15 cellular contexts compared by ENCODE assay signal in the genomic region with DNA sequence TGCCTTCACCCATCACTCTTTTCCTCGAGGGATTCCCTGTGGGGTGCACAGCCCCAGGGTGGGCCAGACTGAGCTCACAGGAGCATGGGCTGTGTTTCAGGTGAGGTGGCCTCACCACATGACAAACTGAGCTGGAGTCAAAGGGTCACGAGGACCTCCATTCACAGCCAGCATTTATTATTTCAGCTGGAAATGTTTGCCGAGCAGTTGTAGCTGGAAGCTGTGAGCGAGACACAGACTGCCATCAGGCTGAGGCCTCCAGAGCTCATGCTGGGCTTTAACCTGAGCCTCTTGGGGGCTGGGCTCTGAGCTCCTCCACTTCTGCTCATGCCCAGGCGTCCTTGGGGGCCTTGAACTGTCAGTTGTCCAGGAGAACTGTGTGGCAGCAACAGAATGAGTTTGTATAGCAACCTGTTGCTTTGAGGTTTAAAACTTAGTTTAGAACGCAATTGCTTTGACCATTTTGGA. TPM values are rescaled to one million over a fixed set of nuclear protein-coding genes. Genes with fewer than 3 reads are reported as not detected.
DNase-seq lines count a peak whose midpoint lies in the region; ATAC-seq, FAIRE-seq and TF ChIP-seq lines count a peak whose summit lies in the region.
"Had no signal": no experiment of that assay in that cellular context is flagged by ENCODE, and none has a peak within 500 bp of the region (broad histone marks: within the 10 kb centered on the region; RNA-seq: fewer than 3 reads in every experiment).

No MANE protein-coding gene starts in this region.

- H3K9ac ChIP-seq in HepG2 (ENCODE audit: insufficient read depth, low read depth, low read length), result peak overlapping the region; percentile 41

- no TSS peak for BruUV-seq in HepG2 (replicated peaks; lab: Mats Ljungman, UMichigan)

- peaks cover 96% of the 10 kb centered on the region for H3K4me1 ChIP-seq in HepG2 (ENCODE audit: insufficient read depth, low read length)
- H3K4me1 ChIP-seq in tibial nerve, result peaks cover 0 to 98% (median 57%) of the 10 kb centered on the region in 4 donors

- intact Hi-C loops in HepG2 (cut with micrococcal nuclease; ENCODE audit: unreplicated experiment), result loop anchor here (5.0 kb wide), 1 partner anchor 37 kb away; no protein-coding TSS in a partner anchor

- H3K27ac ChIP-seq in adipose tissue (ENCODE audit: low read depth, low read length), result peak overlapping the region; percentile 6
- H3K27ac ChIP-seq in HepG2 (ENCODE audit: extremely low read length, insufficient read depth, low read length), result peak overlapping the region; percentile 77
- peak overlapping the region in 3 of 4 donors; percentile 34 to 84 (median 75) for H3K27ac ChIP-seq in tibial nerve
- H3K27ac ChIP-seq: gastrocnemius medialis, neutrophil had no signal

- DNase-seq in NCI-H1092 treated with DMSO at 0.1 percent for 48 hours (lab: John Stamatoyannopoulos, UW), result peak; percentile 67
- DNase-seq in HepG2 (ENCODE audit: low spot score), result peak; percentile 84
- no peak for DNase-seq in tibial nerve (ENCODE audit: low spot score in 2 of 2)
- no peak for DNase-seq in pons (ENCODE audit: low spot score)
- DNase-seq: activated naive CD4-positive, alpha-beta T cell treated with anti-CD3 and anti-CD28 coated beads, Interleukin-2, amount 10 ng/mL, durations not matched to agents 7 days and 5 days; gastrocnemius medialis; GOT3; left colon; stimulated activated CD4-positive, alpha-beta T cell treated with anti-CD3 and anti-CD28 coated beads, Interleukin-1b, Interleukin-23, amount 100 ng/mL, for 48 hours; stimulated activated naive CD4-positive, alpha-beta T cell had no signal

- H2AFZ ChIP-seq in HepG2 (ENCODE audit: low read length), result no peak overlapping the region

- TF ChIP-seq EP300 in HepG2 (IDR thresholded peaks at IDR 0.05; ENCODE audit: low read depth in 2 of 2, low read length in 2 of 2) (no peak; a peak in 1 of 4 replicates), HepG2 (CRISPR knock-in tag; IDR thresholded peaks at IDR 0.05; ENCODE audit: borderline replicate concordance) (no peak), tibial nerve (IDR thresholded peaks at IDR 0.05) (no peak)

- no peak for TF ChIP-seq POLR2A in HepG2 (IDR thresholded peaks at IDR 0.05; ENCODE audit: insufficient read depth in 1 of 2, low read depth in 2 of 2, low read length in 2 of 2)
- TF ChIP-seq POLR2A in tibial nerve (IDR thresholded peaks at IDR 0.05), result no peak

- TF ChIP-seq RAD21 in HepG2 (CRISPR knock-in tag; IDR thresholded peaks at IDR 0.05), result 0 out of 2 replicates have a peak, but pooled peaks have one; percentile 12

- H4K20me1 ChIP-seq in HepG2 (ENCODE audit: insufficient read depth, low read length), result peaks cover 38% of the 10 kb centered on the region; the same call in 1 of the 2 replicates

- H3K4me2 ChIP-seq in HepG2 (ENCODE audit: low read depth, low read length), result peak overlapping the region; percentile 64

- peaks cover 2 to 6% of the 10 kb centered on the region in 2 experiments; a peak in 2 of 5 replicates for H3K36me3 ChIP-seq in HepG2 (replicated peaks in 1 of 2; ENCODE audit: control insufficient read depth in 1 of 2, insufficient read depth in 2 of 2, low read length in 2 of 2)
- no peaks in the 10 kb centered on the region for H3K36me3 ChIP-seq in tibial nerve
- H3K36me3 ChIP-seq: gastrocnemius medialis, neutrophil had no signal

- H3K9me3 ChIP-seq in HepG2 (ENCODE audit: low read length) (no peaks in the 10 kb centered on the region), tibial nerve (no peaks in the 10 kb centered on the region)
- H3K9me3 ChIP-seq: gastrocnemius medialis, neutrophil had no signal

- POLR2A ChIA-PET in HepG2 (lab: Yijun Ruan, JAX), result interaction anchor here (0.9 to 1.6 kb wide), 8 partner anchors 13 to 117 kb away, joined by 3 to 26 read pairs (median 5); no protein-coding TSS in a partner anchor

- peak overlapping the region in 1 of 3 experiments; percentile 36; a peak in 2 of 6 replicates for H3K4me3 ChIP-seq in HepG2 (replicated peaks in 1 of 3; ENCODE audit: insufficient read depth in 1 of 3, low read depth in 2 of 3, low read length in 3 of 3)
- no peak overlapping the region for H3K4me3 ChIP-seq in tibial nerve
- H3K4me3 ChIP-seq: gastrocnemius medialis had no signal

- H3K27me3 ChIP-seq in HepG2 (ENCODE audit: control insufficient read depth in 1 of 2, insufficient read depth in 2 of 2, low read length in 2 of 2) (no peaks in the 10 kb centered on the region), tibial nerve (no peaks in the 10 kb centered on the region)
- H3K27me3 ChIP-seq: gastrocnemius medialis, neutrophil had no signal

- FAIRE-seq in HepG2 (lab: Jason Lieb, UNC), result peak; percentile 76
- FAIRE-seq: HTR-8/SVneo had no signal

- TF ChIP-seq CTCF in HepG2 (CRISPR knock-in tag; IDR thresholded peaks at IDR 0.05) (no peak), tibial nerve (IDR thresholded peaks at IDR 0.05) (no peak)

- ATAC-seq in HepG2 (peak; percentile 83), GM18861 (IDR thresholded peaks at IDR 0.05; ENCODE audit: unreplicated experiment) (no peak), GM18870 (IDR thresholded peaks at IDR 0.05; ENCODE audit: unreplicated experiment) (no peak)
- ATAC-seq: gastrocnemius medialis, left colon had no signal

- in situ Hi-C loops in HepG2 (cut with HindIII; ENCODE audit: extremely low pct_ligation_motif_present, low pct_unique_long_range_greater_than_20kb), result no loop called here

- CTCF ChIA-PET in HepG2 (lab: Yijun Ruan, JAX; ENCODE audit: low intra/inter-chr PET ratio, low total read pairs), result no interaction called here

- H3K79me2 ChIP-seq in HepG2 (ENCODE audit: insufficient read depth, low read length), result peaks cover 96% of the 10 kb centered on the region

- 32 to 84% (median 84%) methylated on average over 6 of the region's 6 CpGs for WGBS in adipose tissue, 3 donors
- 7% methylated on average over 4 of the region's 6 CpGs for WGBS in HepG2 (ENCODE audit: low lambda C conversion rate)
- 41 to 67% methylated on average over 4 to 6 of the region's 6 CpGs for WGBS in tibial nerve, 2 donors

TF ChIP-seq in HepG2, 621 proteins besides CTCF, POLR2A, EP300 and RAD21 (continues in another document):
- TF ChIP-seq ZNF562 (CRISPR knock-in tag; IDR thresholded peaks at IDR 0.05; ENCODE audit: borderline replicate concordance), result no peak
- TF ChIP-seq, protein P1, sequence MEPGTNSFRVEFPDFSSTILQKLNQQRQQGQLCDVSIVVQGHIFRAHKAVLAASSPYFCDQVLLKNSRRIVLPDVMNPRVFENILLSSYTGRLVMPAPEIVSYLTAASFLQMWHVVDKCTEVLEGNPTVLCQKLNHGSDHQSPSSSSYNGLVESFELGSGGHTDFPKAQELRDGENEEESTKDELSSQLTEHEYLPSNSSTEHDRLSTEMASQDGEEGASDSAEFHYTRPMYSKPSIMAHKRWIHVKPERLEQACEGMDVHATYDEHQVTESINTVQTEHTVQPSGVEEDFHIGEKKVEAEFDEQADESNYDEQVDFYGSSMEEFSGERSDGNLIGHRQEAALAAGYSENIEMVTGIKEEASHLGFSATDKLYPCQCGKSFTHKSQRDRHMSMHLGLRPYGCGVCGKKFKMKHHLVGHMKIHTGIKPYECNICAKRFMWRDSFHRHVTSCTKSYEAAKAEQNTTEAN (CRISPR knock-in tag; conservative IDR thresholded peaks at IDR 0.05), result 0 out of 2 replicates have a peak, but pooled peaks have one; percentile 22
- TF ChIP-seq ZNF460 (CRISPR knock-in tag; IDR thresholded peaks at IDR 0.05; ENCODE audit: borderline replicate concordance), result no peak
- TF ChIP-seq ZNF329 (CRISPR knock-in tag; IDR thresholded peaks at IDR 0.05; ENCODE audit: low read depth), result no peak
- TF ChIP-seq ZNF20 (CRISPR knock-in tag; IDR thresholded peaks at IDR 0.05), result no peak
- TF ChIP-seq REPIN1 (CRISPR knock-in tag; IDR thresholded peaks at IDR 0.05; ENCODE audit: borderline replicate concordance, low read depth), result 0 out of 2 replicates have a peak, but pooled peaks have one; percentile 50
- peak; percentile 65 for TF ChIP-seq RARA (CRISPR knock-in tag; IDR thresholded peaks at IDR 0.05)
- TF ChIP-seq SRSF4 (IDR thresholded peaks at IDR 0.05; ENCODE audit: low read depth, low read length, poor library complexity, severe bottlenecking), result no peak
- peak; percentile 66 for TF ChIP-seq SAP130 (CRISPR knock-in tag; IDR thresholded peaks at IDR 0.05; ENCODE audit: low read depth)
- TF ChIP-seq MTF1 (CRISPR knock-in tag; IDR thresholded peaks at IDR 0.05), result no peak
- no peak for TF ChIP-seq SIN3A (IDR thresholded peaks at IDR 0.05; ENCODE audit: borderline replicate concordance, low read depth, low read length)
- no peak for TF ChIP-seq JUND (CRISPR knock-in tag; IDR thresholded peaks at IDR 0.05)
- no peak for TF ChIP-seq PAWR (CRISPR knock-in tag; IDR thresholded peaks at IDR 0.05; ENCODE audit: borderline replicate concordance)
- TF ChIP-seq FOXC1 (CRISPR knock-in tag; IDR thresholded peaks at IDR 0.05; ENCODE audit: borderline replicate concordance), result 0 out of 2 replicates have a peak, but pooled peaks have one; percentile 36
- no peak for TF ChIP-seq ZNF552 (CRISPR knock-in tag; IDR thresholded peaks at IDR 0.05; ENCODE audit: borderline replicate concordance)

RNA-seq across cellular contexts. Expression of a gene that starts 57.5 kb away (rescaled TPM):
- 10 to 100 TPM; 49.8 to 67.5 (median 61.3) TPM for polyA plus RNA-seq in adipose tissue
- total RNA-seq in HepG2 (2016; rRNA removed; fragmentation: Illumina TruSeq; extraction: Trizol), result 48.8 and 130 TPM in 2 replicates
- total RNA-seq in HepG2 (2016; cell fraction: cytosol; rRNA removed; fragmentation: Illumina TruSeq; extraction: Trizol; ENCODE audit: low read depth), result 13.1 and 13.3 TPM in 2 replicates
- 39.2 and 136 TPM in 2 replicates for total RNA-seq in HepG2 (2016; cell fraction: insoluble cytoplasmic fraction; rRNA removed; fragmentation: Illumina TruSeq; extraction: Trizol)
- 18.9 and 22.5 TPM in 2 replicates for total RNA-seq in HepG2 (2016; cell fraction: membrane; rRNA removed; fragmentation: Illumina TruSeq; extraction: Trizol)
- 211 and 228 TPM in 2 replicates for total RNA-seq in HepG2 (2016; cell fraction: nucleus; rRNA removed; fragmentation: Illumina TruSeq; extraction: Trizol)
- polyA plus RNA-seq in HepG2 (2011; rRNA removed), result 106 and 126 TPM in 2 replicates
- polyA plus RNA-seq in HepG2 (2011; cell fraction: cytosol; rRNA removed), result 92.4 and 98.4 TPM in 2 replicates
- 739 and 796 TPM in 2 replicates for polyA plus RNA-seq in HepG2 (2011; cell fraction: nucleus; rRNA removed)
- 198 and 216 TPM in 2 replicates for polyA plus RNA-seq in HepG2 (2012)
- 8.9 and 9.6 TPM in 2 replicates for polyA plus RNA-seq in HepG2 (2016; cell fraction: cytosol; fragmentation: Illumina TruSeq; extraction: Trizol; ENCODE audit: low read depth)
- polyA plus RNA-seq in HepG2 (2016; cell fraction: insoluble cytoplasmic fraction; fragmentation: Illumina TruSeq; extraction: Trizol; ENCODE audit: low read depth), result 41.9 and 44.7 TPM in 2 replicates
- polyA plus RNA-seq in HepG2 (2016; cell fraction: membrane; fragmentation: Illumina TruSeq; extraction: Trizol; ENCODE audit: low read depth), result 15.4 and 16.3 TPM in 2 replicates
- 270 and 279 TPM in 2 replicates for polyA plus RNA-seq in HepG2 (2016; cell fraction: nucleus; fragmentation: Illumina TruSeq; extraction: Trizol; ENCODE audit: insufficient read depth, low read depth)
- 277 and 558 TPM in 2 replicates for polyA minus RNA-seq in HepG2 (2011; rRNA and poly(A)+ RNA removed; ENCODE audit: low replicate concordance)
- polyA minus RNA-seq in HepG2 (2011; cell fraction: cytosol; rRNA and poly(A)+ RNA removed), result 259 and 274 TPM in 2 replicates
- polyA minus RNA-seq in HepG2 (2011; cell fraction: nucleus; rRNA and poly(A)+ RNA removed), result 831 and 1,056 TPM in 2 replicates
- total RNA-seq in tibial nerve, result 100 to 1,000 TPM; 265 to 345 (median 277) TPM

Comparison
In these comparisons a context has a peak if more than half of its experiments do, and no peak if none do; other contexts are left out.
1. DNase-seq: peak in NCI-H1092 treated with DMSO at 0.1 percent for 48 hours (single experiment) and HepG2 (single experiment); none in tibial nerve (0 of 2) and pons (single experiment).
2. H3K27ac ChIP-seq: peak in every context shown above with its lines; median percentile 77 in HepG2; 75 in tibial nerve; 6 in adipose tissue.